In the genomic region with DNA sequence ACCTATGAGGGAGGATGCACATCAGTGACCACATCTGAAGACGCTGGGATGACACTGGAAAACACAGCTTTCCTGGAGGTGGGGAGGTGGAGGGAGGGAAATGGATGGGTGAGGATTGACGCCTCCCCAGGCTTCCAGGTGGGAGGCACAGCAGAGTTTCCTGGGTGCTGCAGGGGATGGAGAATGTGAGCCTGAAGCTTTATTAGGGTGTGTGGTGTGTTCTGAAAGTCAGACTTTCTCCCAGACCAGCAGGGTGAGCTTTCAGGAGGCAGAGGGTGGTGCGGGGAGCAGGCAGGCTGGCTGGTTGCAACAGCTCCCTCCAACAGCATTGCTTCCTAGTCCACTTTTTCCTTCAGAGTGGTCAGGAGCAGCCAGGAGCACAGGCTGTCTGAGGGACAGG, we compare ENCODE assay signal across 31 cellular contexts.
"Had no signal": no experiment of that assay in that cellular context is flagged by ENCODE, and none has a peak within 500 bp of the region (broad histone marks: within the 10 kb centered on the region; RNA-seq: fewer than 3 reads in every experiment).

No MANE protein-coding gene starts in this region.

- H3K36me3 Mint-ChIP-seq: activated CD4-positive, alpha-beta memory T cell treated with anti-CD3 and anti-CD28 coated beads for 36 hours; activated naive CD8-positive, alpha-beta T cell treated with anti-CD3 and anti-CD28 coated beads for 36 hours; WTC11 had no signal

- H3K4me2 ChIP-seq: SK-N-SH had no signal

- H3K4me1 Mint-ChIP-seq: activated naive CD8-positive, alpha-beta T cell treated with anti-CD3 and anti-CD28 coated beads for 36 hours had no signal

- H3K27me3 ChIP-seq: SJCRH30 had no signal

- H3K4me3 Mint-ChIP-seq: activated CD4-positive, alpha-beta memory T cell treated with anti-CD3 and anti-CD28 coated beads for 36 hours; activated naive CD8-positive, alpha-beta T cell treated with anti-CD3 and anti-CD28 coated beads for 36 hours; T-helper 1 cell treated with Interleukin-12 subunit alpha and Interleukin-12 subunit beta and Interleukin-4 antibody, amounts not matched to agents 30 μg/mL and 1 μg/mL, for 36 hours; T-helper 2 cell treated with Interferon-gamma antibody and Interleukin-4, amounts not matched to agents 5 μg/mL and 100 μg/mL, for 36 hours; WTC11 had no signal

- H3K9me3 Mint-ChIP-seq: activated CD4-positive, alpha-beta memory T cell treated with anti-CD3 and anti-CD28 coated beads for 36 hours; activated naive CD8-positive, alpha-beta T cell treated with anti-CD3 and anti-CD28 coated beads for 36 hours; T-helper 1 cell treated with Interleukin-12 subunit alpha and Interleukin-12 subunit beta and Interleukin-4 antibody, amounts not matched to agents 30 μg/mL and 1 μg/mL, for 36 hours; T-helper 2 cell treated with Interferon-gamma antibody and Interleukin-4, amounts not matched to agents 5 μg/mL and 100 μg/mL, for 36 hours; WTC11 had no signal

- H3K9ac ChIP-seq: SK-N-SH had no signal

- H3K27ac Mint-ChIP-seq: activated CD4-positive, alpha-beta memory T cell treated with anti-CD3 and anti-CD28 coated beads for 36 hours; activated naive CD8-positive, alpha-beta T cell treated with anti-CD3 and anti-CD28 coated beads for 36 hours; T-helper 1 cell treated with Interleukin-12 subunit alpha and Interleukin-12 subunit beta and Interleukin-4 antibody, amounts not matched to agents 30 μg/mL and 1 μg/mL, for 36 hours; T-helper 2 cell treated with Interferon-gamma antibody and Interleukin-4, amounts not matched to agents 5 μg/mL and 100 μg/mL, for 36 hours; WTC11 had no signal

- H3K27ac ChIP-seq: SJCRH30 had no signal

- H3K36me3 ChIP-seq: SJCRH30 had no signal

- H3K27me3 Mint-ChIP-seq: activated CD4-positive, alpha-beta memory T cell treated with anti-CD3 and anti-CD28 coated beads for 36 hours; activated naive CD8-positive, alpha-beta T cell treated with anti-CD3 and anti-CD28 coated beads for 36 hours had no signal

- H3K4me1 ChIP-seq: SJCRH30 had no signal

- DNase-seq: activated CD4-positive, alpha-beta memory T cell treated with anti-CD3 and anti-CD28 coated beads for 36 hours; activated CD4-positive, alpha-beta T cell treated with anti-CD3 and anti-CD28 coated beads for 4 hours; activated CD4-positive, alpha-beta T cell treated with anti-CD3 and anti-CD28 coated beads, Interleukin-2, amount 50 U/mL, for 1 hour; activated CD8-positive, alpha-beta memory T cell treated with anti-CD3 and anti-CD28 coated beads, Interleukin-2, amount 50 U/mL, for 48 hours; activated effector memory CD4-positive, alpha-beta T cell treated with anti-CD3 and anti-CD28 coated beads, Interleukin-2, amount 50 U/mL, for 16 hours; activated naive CD4-positive, alpha-beta T cell; activated naive CD4-positive, alpha-beta T cell treated with anti-CD3 and anti-CD28 coated beads, Interleukin-2, amount 50 U/mL, for 16 hours; activated naive CD8-positive, alpha-beta T cell treated with anti-CD3 and anti-CD28 coated beads for 36 hours; activated T-cell treated with anti-CD3 and anti-CD28 coated beads, Interleukin-2, amount 50 U/mL, for 48 hours; amniotic stem cell; aorta; cerebellar nuclear complex; Kasumi-1; KG1; MM.1S; MV-4-11; NCI-H1092; NCI-H1417 treated with DMSO at 0.1 percent for 48 hours; NCI-H187 treated with DMSO at 0.1 percent for 48 hours; NCI-H2081; NCI-H2171 treated with DMSO at 0.1 percent for 48 hours; NCI-H446 treated with DMSO at 0.1 percent for 48 hours; NCI-H524; SHP77; SJCRH30; SK-N-SH had no signal

- H3K9me3 ChIP-seq: SJCRH30, SK-N-SH had no signal

- H3K4me3 ChIP-seq: SJCRH30 had no signal

- ATAC-seq: activated CD4-positive, CD25-positive, alpha-beta regulatory T cell treated with anti-CD3 and anti-CD28 coated beads, Interleukin-2, amount 50 U/mL, for 24 hours; Panc1; WTC11 had no signal
